Comparison of ENCODE assay signal across 8 cellular contexts in the genomic region with DNA sequence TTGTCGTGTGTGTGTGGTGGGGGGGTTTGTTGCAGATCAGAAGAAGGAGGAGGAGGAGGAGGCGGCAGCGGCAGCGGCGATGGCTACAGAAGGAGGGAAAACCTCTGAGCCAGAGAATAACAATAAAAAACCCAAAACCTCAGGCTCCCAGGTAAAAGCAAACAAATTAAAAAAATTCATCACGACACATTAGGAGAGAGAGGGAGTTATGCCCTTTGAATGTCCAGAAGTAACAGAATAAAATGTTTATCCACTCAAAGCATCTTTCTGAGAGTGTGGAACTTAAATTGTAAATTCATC. TPM values are rescaled to one million over a fixed set of nuclear protein-coding genes. Genes with fewer than 3 reads are reported as not detected.
DNase-seq lines count a peak whose midpoint lies in the region; ATAC-seq, FAIRE-seq and TF ChIP-seq lines count a peak whose summit lies in the region.

No MANE protein-coding gene starts in this region.

- ATAC-seq in activated T-cell treated with anti-CD3 and anti-CD28 coated beads, Interleukin-2, amount 50 U/mL, for 4 hours, result no peak
- ATAC-seq in GM12878, result no peak
- ATAC-seq in lower lobe of right lung, result no peak
- ATAC-seq in HG02610 (IDR thresholded peaks at IDR 0.05; ENCODE audit: unreplicated experiment), result no peak

- RAD21 ChIA-PET in GM12878 (lab: Charles Lee; ENCODE audit: unreplicated experiment), result interaction anchor here (2.1 kb wide), 1 partner anchor 16 kb away, joined by 7 read pairs; no protein-coding TSS in a partner anchor

- peak overlapping the region; percentile 71 for H2AFZ ChIP-seq in GM12878 (ENCODE audit: control insufficient read depth, low read depth, low read length)

- TF ChIP-seq CTCF in GM12878 (IDR thresholded peaks at IDR 0.05 in 2 of 3, conservative IDR thresholded peaks at IDR 0.05 in 1 of 3; ENCODE audit: control insufficient read depth in 2 of 3, extremely low read depth in 1 of 3, insufficient read depth in 1 of 3, low read depth in 3 of 3, low read length in 3 of 3) (no peak), lower lobe of right lung (IDR thresholded peaks at IDR 0.05) (no peak), tibial nerve (IDR thresholded peaks at IDR 0.05) (no peak)

- peaks cover 14% of the 10 kb centered on the region for H3K36me3 Mint-ChIP-seq in activated T-cell treated with anti-CD3 and anti-CD28 coated beads, Interleukin-2, amount 50 U/mL, for 4 hours (ENCODE audit: insufficient read depth)

- no peaks in the 10 kb centered on the region for H4K20me1 ChIP-seq in GM12878 (ENCODE audit: control insufficient read depth, insufficient read depth)

- H3K36me3 ChIP-seq in GM12878 (ENCODE audit: control insufficient read depth in 2 of 2, insufficient read depth in 2 of 2, low read length in 1 of 2) (peaks cover 0 to 4% of the 10 kb centered on the region in 2 experiments; a peak in 1 of 4 replicates), lower lobe of right lung (no peaks in the 10 kb centered on the region), tibial nerve (peaks cover 0 to 12% (median 0%) of the 10 kb centered on the region in 3 donors)

- H3K79me2 ChIP-seq in GM12878 (ENCODE audit: control insufficient read depth, insufficient read depth, low read length), result peaks cover 34% of the 10 kb centered on the region

- in situ Hi-C loops in GM12878 (cut with MboI), result no loop called here

- H3K4me1 ChIP-seq in GM12878 (ENCODE audit: control insufficient read depth, insufficient read depth, low read length) (peaks cover 15% of the 10 kb centered on the region), lower lobe of right lung (peaks cover 48% of the 10 kb centered on the region), tibial nerve (peaks cover 0 to 57% (median 18%) of the 10 kb centered on the region in 4 donors)

- SMC1A ChIA-PET in GM12878 (lab: Charles Lee; ENCODE audit: uncharacterized antibody, unreplicated experiment), result no interaction called here

- no peaks in the 10 kb centered on the region for H3K27me3 Mint-ChIP-seq in activated T-cell treated with anti-CD3 and anti-CD28 coated beads, Interleukin-2, amount 50 U/mL, for 4 hours (ENCODE audit: low read depth)

- H3K4me3 ChIP-seq in GM12878 (peak overlapping the region; percentile 95), lower lobe of right lung (peak overlapping the region; percentile 91), tibial nerve (peak overlapping the region; percentile 51 to 88 (median 68))

- H3K27ac ChIP-seq in GM12878 (ENCODE audit: control insufficient read depth, insufficient read depth) (peak overlapping the region; percentile 63), lower lobe of right lung (peak overlapping the region; percentile 96), tibial nerve (peak overlapping the region; percentile 91 to 99 (median 96))

- BruUV-seq in GM12878 (replicated peaks; lab: Mats Ljungman, UMichigan), result no TSS peak

- no peak for DNase-seq in activated T-cell treated with anti-CD3 and anti-CD28 coated beads, Interleukin-2, amount 50 U/mL, for 4 hours
- no peak for DNase-seq in activated T-cell treated with anti-CD3 and anti-CD28 coated beads for 4 hours
- DNase-seq in GM12878 (ENCODE audit: low read depth, low spot score), result no peak
- peak; percentile 51 for DNase-seq in lower lobe of right lung
- no peak for DNase-seq in tibial nerve (ENCODE audit: low spot score in 2 of 2)
- DNase-seq in pons (ENCODE audit: low spot score), result no peak
- DNase-seq in hepatic stellate cell (ENCODE audit: low spot score), result no peak

- no peak for TF ChIP-seq EP300 in GM12878 (IDR thresholded peaks at IDR 0.05; ENCODE audit: borderline replicate concordance in 1 of 2, control insufficient read depth in 1 of 2, low read depth in 2 of 2, low read length in 2 of 2)
- TF ChIP-seq EP300 in tibial nerve (IDR thresholded peaks at IDR 0.05), result no peak

- peak overlapping the region; percentile 93 for H3K4me3 Mint-ChIP-seq in activated T-cell treated with anti-CD3 and anti-CD28 coated beads, Interleukin-2, amount 50 U/mL, for 4 hours

- H3K27me3 ChIP-seq in GM12878 (replicated peaks in 1 of 2; ENCODE audit: control insufficient read depth in 2 of 2, insufficient read depth in 2 of 2, low read length in 1 of 2) (no peaks in the 10 kb centered on the region), lower lobe of right lung (ENCODE audit: low read depth) (no peaks in the 10 kb centered on the region), tibial nerve (no peaks in the 10 kb centered on the region)

- POLR2A ChIA-PET in GM12878 (lab: Charles Lee), result no interaction called here

- no peaks in the 10 kb centered on the region for H3K9me3 ChIP-seq in GM12878 (replicated peaks; ENCODE audit: control insufficient read depth, insufficient read depth, low read length)
- no peaks in the 10 kb centered on the region for H3K9me3 ChIP-seq in lower lobe of right lung
- no peaks in the 10 kb centered on the region for H3K9me3 ChIP-seq in tibial nerve

- H3K4me1 Mint-ChIP-seq in activated T-cell treated with anti-CD3 and anti-CD28 coated beads, Interleukin-2, amount 50 U/mL, for 4 hours (ENCODE audit: low read depth), result peaks cover 59% of the 10 kb centered on the region

- no peak for FAIRE-seq in GM12878 (lab: Jason Lieb, UNC)

- CTCF ChIA-PET in GM12878 (lab: Yijun Ruan, JAX), result interaction anchor here (2.9 kb wide), 1 partner anchor 166 kb away, joined by 13 read pairs; no protein-coding TSS in a partner anchor

- peak overlapping the region; percentile 73 for H3K4me2 ChIP-seq in GM12878 (ENCODE audit: control insufficient read depth, insufficient read depth)

- no peak for TF ChIP-seq RAD21 in GM12878 (IDR thresholded peaks at IDR 0.05; ENCODE audit: insufficient read depth, low read depth, low read length)

- H3K9ac ChIP-seq in GM12878 (ENCODE audit: control insufficient read depth, insufficient read depth, low read length), result peak overlapping the region; percentile 79

- WGBS in GM12878 (ENCODE audit: insufficient coverage, insufficient replicate concordance, low lambda C conversion rate, missing lambda C conversion rate), result 0% methylated on average over 5 of the region's 6 CpGs
- 0 to 1% methylated on average over 6 of the region's 6 CpGs for WGBS in tibial nerve, 2 donors

- TF ChIP-seq POLR2A in GM12878 (IDR thresholded peaks at IDR 0.05; ENCODE audit: low read depth, low read length) (no peak), tibial nerve (IDR thresholded peaks at IDR 0.05) (no peak)

- no peaks in the 10 kb centered on the region for H3K9me3 Mint-ChIP-seq in activated T-cell treated with anti-CD3 and anti-CD28 coated beads, Interleukin-2, amount 50 U/mL, for 4 hours

- intact Hi-C loops in GM12878 (cut with micrococcal nuclease; ENCODE audit: unreplicated experiment) (loop anchor here (5.0 kb wide), 1 partner anchor 126 kb away; no protein-coding TSS in a partner anchor), lower lobe of right lung (cut with DNase I) (no loop called here)

TF ChIP-seq in GM12878, 131 proteins besides CTCF, POLR2A, EP300 and RAD21 (continues in another document):
- TF ChIP-seq MEF2A (IDR thresholded peaks at IDR 0.05; ENCODE audit: insufficient read depth, low read depth, low read length) (no peak), ESRRA (IDR thresholded peaks at IDR 0.05; ENCODE audit: low read length) (no peak), CHD2 (IDR thresholded peaks at IDR 0.05; ENCODE audit: borderline replicate concordance, low read depth, low read length) (no peak), MEF2B (IDR thresholded peaks at IDR 0.05; ENCODE audit: partially characterized antibody, poor library complexity, severe bottlenecking) (no peak), IKZF2 (IDR thresholded peaks at IDR 0.05) (no peak)
- TF ChIP-seq, protein P1, sequence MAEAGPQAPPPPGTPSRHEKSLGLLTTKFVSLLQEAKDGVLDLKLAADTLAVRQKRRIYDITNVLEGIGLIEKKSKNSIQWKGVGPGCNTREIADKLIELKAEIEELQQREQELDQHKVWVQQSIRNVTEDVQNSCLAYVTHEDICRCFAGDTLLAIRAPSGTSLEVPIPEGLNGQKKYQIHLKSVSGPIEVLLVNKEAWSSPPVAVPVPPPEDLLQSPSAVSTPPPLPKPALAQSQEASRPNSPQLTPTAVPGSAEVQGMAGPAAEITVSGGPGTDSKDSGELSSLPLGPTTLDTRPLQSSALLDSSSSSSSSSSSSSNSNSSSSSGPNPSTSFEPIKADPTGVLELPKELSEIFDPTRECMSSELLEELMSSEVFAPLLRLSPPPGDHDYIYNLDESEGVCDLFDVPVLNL (IDR thresholded peaks at IDR 0.05; ENCODE audit: low read depth, low read length), result no peak

RNA-seq across cellular contexts. Expression of a gene that starts 0.7 kb away (rescaled TPM):
- 10 to 100 TPM; 10.5 to 16.5 (median 11.8) TPM for total RNA-seq in activated T-cell treated with anti-CD3 and anti-CD28 coated beads, Interleukin-2, amount 50 U/mL, for 4 hours
- 68.8 and 98.9 TPM in 2 replicates for total RNA-seq in GM12878 (2013; cell fraction: nucleolus; rRNA removed)
- total RNA-seq in GM12878 (2014; rRNA removed) (23.7 and 28.9 TPM in 2 replicates), GM12878 (2014; rRNA removed; fragmentation: Illumina TruSeq; extraction: Trizol) (28.0 and 28.1 TPM in 2 replicates), GM12878 (2021) (19.2 and 19.9 TPM in 2 replicates), lower lobe of right lung (9.7 TPM), tibial nerve (10 to 100 TPM in 3 of 4 donors, 1 to 10 TPM in 1; 6.9 to 17.0 (median 11.3) TPM)
- 3.9 TPM for polyA plus RNA-seq in GM12878 (2011; ENCODE audit: low read depth)
- polyA plus RNA-seq in GM12878 (2011; rRNA removed) (32.4 and 43.8 TPM in 2 replicates), GM12878 (2014; fragmentation: Illumina TruSeq; extraction: Trizol) (15.0 and 19.0 TPM in 2 replicates), GM12878 (2014; fragmentation: Nextera tagmentation; extraction: Ambion mirVana) (10 to 100 TPM in 1 of 2 experiments, 1 to 10 TPM in 1; 6.2 to 17.2 TPM), GM12878 (2014; rRNA removed) (7.9 and 9.9 TPM in 2 replicates), GM12878 (2016; fragmentation: Nextera tagmentation; extraction: Ambion mirVana) (10 to 100 TPM; 12.4 to 14.8 TPM)
- 17.3 and 17.9 TPM in 2 replicates for polyA plus RNA-seq in GM12878 (2011; cell fraction: cytosol; rRNA removed)
- polyA plus RNA-seq in GM12878 (2011; cell fraction: nucleus; rRNA removed), result 14.2 and 16.3 TPM in 2 replicates
- 5.1 and 6.1 TPM in 2 replicates for polyA plus RNA-seq in GM12878 (2012)
- polyA minus RNA-seq in GM12878 (2011; rRNA and poly(A)+ RNA removed), result 94.7 and 100 TPM in 2 replicates
- polyA minus RNA-seq in GM12878 (2011; cell fraction: cytosol; rRNA and poly(A)+ RNA removed), result 22.9 and 24.8 TPM in 2 replicates
- 65.0 and 89.4 TPM in 2 replicates for polyA minus RNA-seq in GM12878 (2011; cell fraction: nucleus; rRNA and poly(A)+ RNA removed)
